ENCODE assay signal across 2 cellular contexts in genomic region chr5:120035815-120036577, GRCh38.
TF ChIP-seq lines count a peak whose summit lies in the region.

No MANE protein-coding gene starts in this region.

TF ChIP-seq in GM23338, 12 proteins besides CTCF, POLR2A, EP300 and RAD21 (continued from another document):
- TF ChIP-seq ZNF462 (CRISPR knock-in tag; IDR thresholded peaks at IDR 0.05) (no peak), REST (IDR thresholded peaks at IDR 0.05; ENCODE audit: unreplicated experiment) (no peak), NANOG (IDR thresholded peaks at IDR 0.05; ENCODE audit: borderline replicate concordance) (no peak), ETS1 (IDR thresholded peaks at IDR 0.05) (no peak), EZH2phosphoT487 (IDR thresholded peaks at IDR 0.05; ENCODE audit: unreplicated experiment) (no peak), POLR2AphosphoS5 (IDR thresholded peaks at IDR 0.05; ENCODE audit: low read depth) (no peak), JUNB (IDR thresholded peaks at IDR 0.05; ENCODE audit: unreplicated experiment) (no peak), ZNF331 (CRISPR knock-in tag; IDR thresholded peaks at IDR 0.05; ENCODE audit: low read depth) (no peak), STAT1 (IDR thresholded peaks at IDR 0.05; ENCODE audit: unreplicated experiment) (no peak)

TF ChIP-seq in H1, 55 proteins besides CTCF, POLR2A, EP300 and RAD21 (continued from another document):
- no peak for TF ChIP-seq USF2 (IDR thresholded peaks at IDR 0.05; ENCODE audit: low read length)
